Comparison of ENCODE assay signal across 20 cellular contexts in the genomic region with DNA sequence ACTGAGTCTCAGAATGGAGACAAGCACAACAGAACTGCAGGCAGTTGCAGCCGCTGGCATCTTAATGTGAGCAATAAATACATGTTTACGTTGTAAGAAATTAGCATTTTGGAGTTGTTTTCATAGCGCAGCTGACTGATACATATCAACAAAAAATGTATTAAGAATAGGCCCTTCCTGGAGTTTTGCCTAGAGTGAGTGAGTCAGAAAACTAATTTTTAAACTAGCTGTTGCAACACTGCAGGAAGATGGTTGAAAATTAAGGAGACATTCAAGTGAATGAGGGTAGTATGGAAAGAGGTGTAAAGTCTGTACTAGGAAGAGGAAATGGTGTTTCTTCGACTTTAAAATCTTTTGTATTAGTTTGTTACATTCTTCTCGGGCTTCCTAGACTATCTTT. TPM values are rescaled to one million over a fixed set of nuclear protein-coding genes. Genes with fewer than 3 reads are reported as not detected.
A peak's percentile ranks its signal among the peaks of the same experiment; 100 is the strongest.
DNase-seq lines count a peak whose midpoint lies in the region; ATAC-seq, FAIRE-seq and TF ChIP-seq lines count a peak whose summit lies in the region.
"Had no signal": no experiment of that assay in that cellular context is flagged by ENCODE, and none has a peak within 500 bp of the region (broad histone marks: within the 10 kb centered on the region; RNA-seq: fewer than 3 reads in every experiment).

No MANE protein-coding gene starts in this region.

- in situ Hi-C loops in HAP-1 (cut with MboI; ENCODE audit: low sequenced_read_pairs): no loop called here

- H3K36me3 ChIP-seq in astrocyte (ENCODE audit: insufficient read depth, low read length) (no peaks in the 10 kb centered on the region), HAP-1 (replicated peaks) (no peaks in the 10 kb centered on the region)

- H3K4me1 Mint-ChIP-seq in astrocyte (ENCODE audit: low read depth, unreplicated experiment): peaks cover 22% of the 10 kb centered on the region

- no peak overlapping the region for H3K4me2 ChIP-seq in astrocyte (ENCODE audit: low read length)

- H3K4me1 ChIP-seq in astrocyte (ENCODE audit: insufficient read depth, low read length): peaks cover 20% of the 10 kb centered on the region
- H3K4me1 ChIP-seq in HAP-1: no peaks in the 10 kb centered on the region; the same call in 1 of the 2 replicates

- H3K36me3 Mint-ChIP-seq in astrocyte (ENCODE audit: low read depth, unreplicated experiment): no peaks in the 10 kb centered on the region

- H4K20me1 ChIP-seq in astrocyte (ENCODE audit: insufficient read depth, low read length): no peaks in the 10 kb centered on the region

- no peaks in the 10 kb centered on the region for H3K9me3 ChIP-seq in astrocyte (ENCODE audit: insufficient read depth, low read depth, low read length)
- no peaks in the 10 kb centered on the region for H3K9me3 ChIP-seq in HAP-1

- H3K79me2 ChIP-seq in astrocyte (ENCODE audit: insufficient read depth, low read length): no peaks in the 10 kb centered on the region

- no peak overlapping the region for H3K4me3 ChIP-seq in astrocyte (ENCODE audit: insufficient read depth, low read depth, low read length)
- no peak overlapping the region for H3K4me3 ChIP-seq in fibroblast of villous mesenchyme (ENCODE audit: low read depth, low read length)
- H3K4me3 ChIP-seq in HAP-1: no peak overlapping the region

- no peak overlapping the region for H3K27ac ChIP-seq in astrocyte (ENCODE audit: low read depth, low read length)

- H3K27ac Mint-ChIP-seq in astrocyte (ENCODE audit: unreplicated experiment): no peak overlapping the region
- H3K27ac Mint-ChIP-seq: activated T-cell treated with anti-CD3 and anti-CD28 coated beads, Interleukin-2, amount 50 U/mL, for 72 hours; B cell had no signal

- H3K4me3 Mint-ChIP-seq in astrocyte (ENCODE audit: unreplicated experiment): no peak overlapping the region
- H3K4me3 Mint-ChIP-seq: activated T-cell treated with anti-CD3 and anti-CD28 coated beads, Interleukin-2, amount 50 U/mL, for 72 hours; B cell had no signal

- TF ChIP-seq CTCF in astrocyte (IDR thresholded peaks at IDR 0.05; ENCODE audit: insufficient read depth, low read depth, low read length): no peak
- no peak for TF ChIP-seq CTCF in fibroblast of villous mesenchyme (IDR thresholded peaks at IDR 0.05; ENCODE audit: insufficient read depth, low read depth, low read length)

- no peak for FAIRE-seq in astrocyte (lab: Jason Lieb, UNC)

- no peak overlapping the region for H3K9ac ChIP-seq in astrocyte (ENCODE audit: low read length)

- H3K27me3 ChIP-seq in astrocyte (ENCODE audit: insufficient read depth, low read length) (no peaks in the 10 kb centered on the region), HAP-1 (ENCODE audit: low read depth) (no peaks in the 10 kb centered on the region)

- DNase-seq in AG08395 (ENCODE audit: low spot score) (peak; percentile 44), LoVo (ENCODE audit: low spot score) (peak; percentile 49), astrocyte (ENCODE audit: low read depth) (peak; percentile 57), fibroblast of villous mesenchyme (ENCODE audit: low read depth) (peak; percentile 76), GM19240 (ENCODE audit: insufficient read length, low spot score) (no peak), HAP-1 (ENCODE audit: low spot score in 2 of 2) (no peak), amygdala (lab: John Stamatoyannopoulos, UW) (no peak)
- DNase-seq: activated T-cell treated with anti-CD3 and anti-CD28 coated beads, Interleukin-2, amount 50 U/mL, for 72 hours; anterior cingulate cortex; DMS 273 treated with DMSO at 0.1 percent for 48 hours; islet precursor cell; KG1; midbrain; NCI-H187; NCI-H510A; nucleus accumbens; stimulated activated naive CD4-positive, alpha-beta T cell treated with Interleukin-2 at 50 U/mL for 16 hours; T-helper 9 cell had no signal

- no peaks in the 10 kb centered on the region for H3K9me3 Mint-ChIP-seq in astrocyte (ENCODE audit: unreplicated experiment)
- H3K9me3 Mint-ChIP-seq: activated T-cell treated with anti-CD3 and anti-CD28 coated beads, Interleukin-2, amount 50 U/mL, for 72 hours had no signal

- ATAC-seq in HG03571 (IDR thresholded peaks at IDR 0.05; ENCODE audit: unreplicated experiment): no peak

- H3K27me3 Mint-ChIP-seq in astrocyte (ENCODE audit: low read depth, unreplicated experiment): peaks cover 5% of the 10 kb centered on the region

- no peak overlapping the region for H2AFZ ChIP-seq in astrocyte (ENCODE audit: low read depth, low read length)

RNA-seq across cellular contexts. Expression of gene TIMP4, which starts 39.6 kb away (rescaled TPM):
- total RNA-seq in astrocyte (2.0 and 2.9 TPM in 2 replicates), fibroblast of villous mesenchyme (1.3 TPM in 2 replicates)
- total RNA-seq: B cell had no signal

Comparison
In these comparisons a context has a peak if more than half of its experiments do, and no peak if none do; other contexts are left out.
1. DNase-seq: peak in AG08395 (single experiment), LoVo (single experiment), astrocyte (single experiment) and fibroblast of villous mesenchyme (single experiment); none in GM19240 (single experiment), HAP-1 (0 of 2) and amygdala (0 of 56).